In the genomic region with DNA sequence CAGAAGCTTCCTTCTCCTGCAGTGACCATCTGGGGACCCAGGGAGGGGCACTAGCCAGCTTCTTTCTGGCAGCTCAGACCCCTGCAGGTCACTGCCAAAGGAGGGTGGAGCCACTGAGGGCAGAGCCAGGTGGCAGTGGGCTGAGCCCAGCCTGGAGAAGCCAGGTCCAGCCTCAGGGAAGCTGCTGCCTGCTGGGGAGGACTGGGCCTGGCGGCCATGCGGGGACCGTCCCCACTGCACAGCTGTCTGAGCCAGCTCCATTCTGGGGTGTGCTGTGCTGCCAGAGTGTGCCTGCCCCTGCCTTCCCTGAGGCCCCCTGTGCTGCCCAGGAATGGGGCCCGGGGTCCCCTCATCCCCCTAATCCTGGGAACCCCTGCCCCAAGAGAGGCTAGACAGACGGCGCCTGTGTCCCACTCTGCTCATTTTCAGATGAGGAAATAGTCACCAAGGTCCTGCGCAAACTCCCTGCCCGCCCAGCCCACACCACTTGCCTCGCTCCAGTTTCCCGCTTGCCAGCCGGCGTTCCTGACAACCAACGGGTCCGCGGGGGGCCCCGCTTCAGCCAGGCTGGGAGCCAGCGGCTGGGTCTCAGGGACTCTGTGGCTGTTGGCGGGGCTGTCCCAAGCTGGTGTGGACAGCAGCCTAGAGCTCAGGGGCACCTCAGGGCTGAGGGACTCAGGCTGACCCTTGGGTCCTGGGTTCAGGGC, we compare ENCODE assay signal across 8 cellular contexts. TPM values are rescaled to one million over a fixed set of nuclear protein-coding genes. Genes with fewer than 3 reads are reported as not detected.
A peak's percentile ranks its signal among the peaks of the same experiment; 100 is the strongest.
DNase-seq lines count a peak whose midpoint lies in the region; ATAC-seq, FAIRE-seq and TF ChIP-seq lines count a peak whose summit lies in the region.
"Not testable (repeated sequence)": the region's sequence is repeated elsewhere in the genome, so short reads cannot be mapped to it uniquely, and the experiment has no call there.

No MANE protein-coding gene starts in this region.

- H3K4me2 ChIP-seq in mesenchymal stem cell (ENCODE audit: low read length, poor library complexity, severe bottlenecking) = not testable (repeated sequence)

- not testable (repeated sequence) for TF ChIP-seq CTCF in Peyer's patch (IDR thresholded peaks at IDR 0.05); body of pancreas (IDR thresholded peaks at IDR 0.05); endodermal cell (conservative IDR thresholded peaks at IDR 0.05); kidney (IDR thresholded peaks at IDR 0.05; ENCODE audit: borderline replicate concordance, extremely low read depth, insufficient read depth); ovary (IDR thresholded peaks at IDR 0.05); upper lobe of right lung (IDR thresholded peaks at IDR 0.05)

- H3K4me1 Mint-ChIP-seq in endodermal cell = not testable (repeated sequence)

- not testable (repeated sequence) for FAIRE-seq in kidney (lab: Jason Lieb, UNC)

- intact Hi-C loops in body of pancreas (cut with DNase I); kidney (cut with DNase I); ovary (cut with DNase I); upper lobe of right lung (cut with DNase I): not testable (repeated sequence)

- H3K36me3 ChIP-seq in Peyer's patch; body of pancreas (replicated peaks in 1 of 2; ENCODE audit: insufficient read depth in 1 of 2, low read depth in 2 of 2); endodermal cell (ENCODE audit: control insufficient read depth, insufficient read depth, low read length); kidney (ENCODE audit: control insufficient read depth in 1 of 2, insufficient read depth in 2 of 2, low read length in 2 of 2); ovary; upper lobe of right lung: not testable (repeated sequence)
- peaks cover 0 to 20% of the 10 kb centered on the region in 2 experiments for H3K36me3 ChIP-seq in mesenchymal stem cell (ENCODE audit: control insufficient read depth in 1 of 2, insufficient read depth in 2 of 2, low read depth in 1 of 2, low read length in 2 of 2)

- H3K4me3 Mint-ChIP-seq in endodermal cell = not testable (repeated sequence)

- TF ChIP-seq POLR2A in Peyer's patch (IDR thresholded peaks at IDR 0.05); body of pancreas (IDR thresholded peaks at IDR 0.05); ovary (IDR thresholded peaks at IDR 0.05): not testable (repeated sequence)

- H4K91ac ChIP-seq in mesenchymal stem cell (ENCODE audit: low read length) = peak overlapping the region; percentile 7

- H4K8ac ChIP-seq in mesenchymal stem cell (ENCODE audit: low read length) = not testable (repeated sequence)

- H2AK5ac ChIP-seq in mesenchymal stem cell (ENCODE audit: low read length, severe bottlenecking) = not testable (repeated sequence)

- 88% methylated on average over 15 of the region's 18 CpGs; no CpG with 5 or more reads in 1 of the 2 donors for WGBS in body of pancreas, 2 donors
- 83 to 86% methylated on average over 9 to 17 of the region's 18 CpGs for WGBS in endodermal cell (ENCODE audit: insufficient coverage in 1 of 2, insufficient read length in 1 of 2), 2 experiments
- 95% methylated on average over 7 of the region's 18 CpGs for WGBS in mesenchymal stem cell
- 77 to 91% (median 89%) methylated on average over 17 to 18 of the region's 18 CpGs for WGBS in ovary, 3 donors

- H2BK12ac ChIP-seq in mesenchymal stem cell (ENCODE audit: low read length in 2 of 2) = not testable (repeated sequence)

- H3K4ac ChIP-seq in mesenchymal stem cell (ENCODE audit: low read depth in 1 of 2, low read length in 2 of 2) = not testable (repeated sequence)

- not testable (repeated sequence) for H2BK120ac ChIP-seq in mesenchymal stem cell (ENCODE audit: low read depth, low read length)

- not testable (repeated sequence) for H3K9me3 Mint-ChIP-seq in endodermal cell

- peak; percentile 70 for DNase-seq in DMS 273 (lab: John Stamatoyannopoulos, UW; ENCODE audit: unreplicated experiment)
- peak in 2 of 3 donors; percentile 27 to 39 for DNase-seq in Peyer's patch
- not testable (repeated sequence) for DNase-seq in body of pancreas, endodermal cell, mesenchymal stem cell
- peak; percentile 71 for DNase-seq in kidney
- DNase-seq in ovary = peak in 3 of 5 donors; percentile 8 to 27 (median 13)
- DNase-seq in upper lobe of right lung = peak; percentile 48

- not testable (repeated sequence) for H3K4me3 ChIP-seq in Peyer's patch; body of pancreas; endodermal cell (ENCODE audit: low read length); kidney (ENCODE audit: low read length in 2 of 2); mesenchymal stem cell (ENCODE audit: insufficient read depth in 1 of 2, low read depth in 1 of 2, low read length in 2 of 2); ovary; upper lobe of right lung

- H2BK15ac ChIP-seq in mesenchymal stem cell (ENCODE audit: low read depth, poor library complexity, severe bottlenecking) = not testable (repeated sequence)

- peak; percentile 10 for ATAC-seq in body of pancreas
- ATAC-seq in upper lobe of right lung = not testable (repeated sequence)

- not testable (repeated sequence) for H3K79me1 ChIP-seq in mesenchymal stem cell (replicated peaks; ENCODE audit: low read length, poor library complexity, severe bottlenecking)

- H3K4me1 ChIP-seq in Peyer's patch = peaks cover 0 to 16% (median 3%) of the 10 kb centered on the region in 4 donors
- not testable (repeated sequence) for H3K4me1 ChIP-seq in body of pancreas; endodermal cell (ENCODE audit: control insufficient read depth, insufficient read depth, low read length); kidney (ENCODE audit: control insufficient read depth in 1 of 2, insufficient read depth in 1 of 2, low read depth in 1 of 2, low read length in 2 of 2); ovary (ENCODE audit: insufficient read depth); upper lobe of right lung
- H3K4me1 ChIP-seq in mesenchymal stem cell (ENCODE audit: control insufficient read depth, insufficient read depth, low read depth, low read length) = peaks cover 32% of the 10 kb centered on the region

- not testable (repeated sequence) for H3K18ac ChIP-seq in mesenchymal stem cell (ENCODE audit: low read depth in 1 of 2, low read length in 2 of 2)

- not testable (repeated sequence) for H3K36me3 Mint-ChIP-seq in endodermal cell (ENCODE audit: low read depth)

- not testable (repeated sequence) for H3K27me3 Mint-ChIP-seq in endodermal cell (ENCODE audit: insufficient read depth)

- not testable (repeated sequence) for H3K27ac ChIP-seq in Peyer's patch; body of pancreas; kidney (ENCODE audit: low read depth in 2 of 2, low read length in 2 of 2); mesenchymal stem cell (ENCODE audit: low read length, poor library complexity, severe bottlenecking); ovary; upper lobe of right lung
- peak overlapping the region; percentile 10 for H3K27ac ChIP-seq in endodermal cell (ENCODE audit: low read depth, low read length)

- H3K27me3 ChIP-seq in Peyer's patch; body of pancreas; endodermal cell (ENCODE audit: control insufficient read depth, insufficient read depth, low read length, poor library complexity, severe bottlenecking); mesenchymal stem cell (ENCODE audit: control insufficient read depth in 1 of 2, insufficient read depth in 1 of 2, low read length in 2 of 2); ovary; upper lobe of right lung: not testable (repeated sequence)

- H2AFZ ChIP-seq in mesenchymal stem cell (ENCODE audit: low read depth, low read length) = not testable (repeated sequence)

- H3K23ac ChIP-seq in mesenchymal stem cell (ENCODE audit: low read length in 2 of 2) = not testable (repeated sequence)

- H3K9ac ChIP-seq in endodermal cell (ENCODE audit: extremely low read depth, low read length, poor library complexity, severe bottlenecking); kidney (ENCODE audit: low read length in 2 of 2); mesenchymal stem cell (ENCODE audit: low read length): not testable (repeated sequence)

- TF ChIP-seq EP300 in ovary (IDR thresholded peaks at IDR 0.05) = not testable (repeated sequence)

- H2BK5ac ChIP-seq in mesenchymal stem cell (ENCODE audit: low read depth, low read length, poor library complexity, severe bottlenecking) = not testable (repeated sequence)

- H3K9me3 ChIP-seq in Peyer's patch; body of pancreas; endodermal cell (ENCODE audit: control insufficient read depth, low read length); kidney (ENCODE audit: control insufficient read depth in 1 of 2, low read length in 2 of 2); mesenchymal stem cell (ENCODE audit: control insufficient read depth, low read length); ovary; upper lobe of right lung: not testable (repeated sequence)

- H3K27ac Mint-ChIP-seq in endodermal cell = not testable (repeated sequence)

- not testable (repeated sequence) for H3K14ac ChIP-seq in mesenchymal stem cell (ENCODE audit: low read length in 2 of 2)

RNA-seq across cellular contexts. Expression of a gene that starts 46.0 kb away (rescaled TPM):
- total RNA-seq in Peyer's patch (10 to 100 TPM in 1 of 4 donors, 1 to 10 TPM in 2, under 1 TPM in 1; 0.18 to 24.8 (median 2.0) TPM), body of pancreas (1 to 10 TPM in 1 of 2 donors, under 1 TPM in 1; 0.33 to 2.1 TPM), endodermal cell (10 to 100 TPM; 55.8 to 67.1 TPM), kidney (3.1 TPM), ovary (10 to 100 TPM in 3 of 7 donors, 1 to 10 TPM in 4; 3.5 to 16.5 (median 8.8) TPM), upper lobe of right lung (9.1 TPM)
- polyA plus RNA-seq in endodermal cell (2013, experiment 1 of 2) = 58.8 TPM
- polyA plus RNA-seq in endodermal cell (2013, experiment 2 of 2) = 53.4 TPM
- polyA plus RNA-seq in kidney (ENCODE audit: insufficient read depth, low read depth, low replicate concordance) (0.82 TPM), ovary (1 to 10 TPM; 2.1 to 7.6 TPM)
- polyA plus RNA-seq in mesenchymal stem cell (2013, experiment 1 of 2) = 14.1 TPM
- 13.0 TPM for polyA plus RNA-seq in mesenchymal stem cell (2013, experiment 2 of 2)
